Comparison of ENCODE assay signal across 19 cellular contexts in the genomic region with DNA sequence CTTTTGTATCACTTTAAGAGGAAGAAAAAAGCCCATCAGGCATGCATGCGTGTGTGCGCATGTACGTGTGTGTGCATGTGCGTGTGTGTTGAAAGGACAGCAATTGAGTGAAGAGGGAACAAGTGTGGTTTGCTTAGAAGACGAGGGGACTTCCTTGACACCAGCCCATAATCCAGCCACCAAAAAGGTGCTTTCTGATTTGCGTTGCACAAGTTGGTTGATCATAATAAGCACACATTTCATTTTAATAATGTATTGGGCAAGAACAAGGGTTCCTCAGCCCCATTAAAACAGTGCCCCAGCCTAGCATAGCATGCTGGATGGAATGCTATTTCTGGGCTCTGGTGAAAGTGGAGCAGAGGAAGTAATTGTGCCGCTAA.
DNase-seq lines count a peak whose midpoint lies in the region; ATAC-seq, FAIRE-seq and TF ChIP-seq lines count a peak whose summit lies in the region.
"Had no signal": no experiment of that assay in that cellular context is flagged by ENCODE, and none has a peak within 500 bp of the region (broad histone marks: within the 10 kb centered on the region; RNA-seq: fewer than 3 reads in every experiment).

No MANE protein-coding gene starts in this region.

- TF ChIP-seq CTCF in A549 (IDR thresholded peaks at IDR 0.05) (no peak), fibroblast of the aortic adventitia (IDR thresholded peaks at IDR 0.05; ENCODE audit: insufficient read depth, low read length) (no peak), omental fat pad (IDR thresholded peaks at IDR 0.05) (no peak), PC-9 (conservative IDR thresholded peaks at IDR 0.05) (no peak)

- no peaks in the 10 kb centered on the region for H3K9me3 ChIP-seq in A549
- H3K9me3 ChIP-seq in PC-9 (ENCODE audit: insufficient read depth, low read depth): no peaks in the 10 kb centered on the region
- H3K9me3 ChIP-seq: breast epithelium, mucosa of descending colon, prostate gland, tibial artery had no signal

- no peaks in the 10 kb centered on the region for H4K20me1 ChIP-seq in PC-9 (ENCODE audit: insufficient read depth)

- H3K4me2 ChIP-seq in A549 (no peak overlapping the region), PC-9 (no peak overlapping the region)

- no peaks in the 10 kb centered on the region for H3K79me2 ChIP-seq in PC-9 (ENCODE audit: low read depth)

- intact Hi-C loops in PC-9 (cut with micrococcal nuclease; ENCODE audit: unreplicated experiment): no loop called here

- no peak for TF ChIP-seq POLR2A in A549 (IDR thresholded peaks at IDR 0.05; ENCODE audit: low read length)

- ATAC-seq in A549 (no peak), omental fat pad (ENCODE audit: low FRiP score) (no peak), HG02763 (IDR thresholded peaks at IDR 0.05; ENCODE audit: unreplicated experiment) (no peak)
- ATAC-seq: K562, mucosa of descending colon had no signal

- no peak for FAIRE-seq in A549 (lab: Jason Lieb, UNC)
- FAIRE-seq: K562, kidney, TTC549 had no signal

- H3K27ac ChIP-seq in A549 (peak overlapping the region; percentile 21 to 65; a peak in 5 of 6 replicates), PC-9 (no peak overlapping the region)
- H3K27ac ChIP-seq: breast epithelium, prostate gland, tibial artery had no signal

- no peaks in the 10 kb centered on the region for H3K9me2 ChIP-seq in PC-9 (ENCODE audit: insufficient read depth)

- BruUV-seq in PC-9 (replicated peaks; lab: Mats Ljungman, UMichigan): no TSS peak

- no peak overlapping the region for H3K4me3 ChIP-seq in A549
- no peak overlapping the region for H3K4me3 ChIP-seq in fibroblast of the aortic adventitia (ENCODE audit: low read depth, low read length)
- H3K4me3 ChIP-seq in PC-9: no peak overlapping the region
- H3K4me3 ChIP-seq: breast epithelium, K562, mucosa of descending colon, prostate gland, tibial artery had no signal

- no peak for TF ChIP-seq EP300 in A549 (IDR thresholded peaks at IDR 0.05)

- no peak overlapping the region for H2AFZ ChIP-seq in PC-9

- H3K4me1 ChIP-seq in A549: peaks cover 26% of the 10 kb centered on the region
- 0 out of 2 replicates have a peak, but pooled peaks cover 4% of the 10 kb centered on the region for H3K4me1 ChIP-seq in PC-9 (replicated peaks; ENCODE audit: insufficient read depth)
- H3K4me1 ChIP-seq: breast epithelium, prostate gland had no signal

- no peaks in the 10 kb centered on the region for H3K27me3 ChIP-seq in PC-9 (ENCODE audit: insufficient read depth, low read depth)
- H3K27me3 ChIP-seq: tibial artery had no signal

- H3F3A ChIP-seq in PC-9 (ENCODE audit: insufficient read depth, low read depth): no peaks in the 10 kb centered on the region

- DNase-seq in A549 (ENCODE audit: low read depth in 1 of 2, low spot score in 1 of 2): no peak
- peak; percentile 37 for DNase-seq in CMK (ENCODE audit: low read depth)
- peak; percentile 39 for DNase-seq in RPMI7951 (ENCODE audit: low read depth)
- peak; percentile 6 for DNase-seq in fibroblast of the aortic adventitia (ENCODE audit: low read depth)
- no peak for DNase-seq in omental fat pad (ENCODE audit: low spot score)
- no peak for DNase-seq in PC-9
- no peak for DNase-seq in amygdala (lab: John Stamatoyannopoulos, UW)
- DNase-seq: activated naive CD4-positive, alpha-beta T cell treated with Interleukin-2 at 50 U/mL for 16 hours; effector memory CD4-positive, alpha-beta T cell; kidney; mucosa of descending colon; NCI-H524; SHP77 treated with DMSO at 0.1 percent for 48 hours had no signal

- WGBS in A549 (ENCODE audit: missing lambda C conversion rate): 89% methylated on average over 7 of the region's 7 CpGs

- CTCF ChIA-PET in A549 (lab: Yijun Ruan, JAX): interaction anchor here (1.5 kb wide), 1 partner anchor 11 kb away, joined by 3 read pairs; no protein-coding TSS in a partner anchor
- CTCF ChIA-PET in PC-9 (lab: Charles Lee): no interaction called here

- TF ChIP-seq RAD21 in A549 (conservative IDR thresholded peaks at IDR 0.05 in 1 of 2, IDR thresholded peaks at IDR 0.05 in 1 of 2): no peak

- POLR2A ChIA-PET in A549 (lab: Yijun Ruan, JAX): no interaction called here
- POLR2A ChIA-PET in PC-9 (lab: Charles Lee; ENCODE audit: unreplicated experiment): no interaction called here

- no peaks in the 10 kb centered on the region for H3K36me3 ChIP-seq in PC-9 (ENCODE audit: low read depth)
- H3K36me3 ChIP-seq: breast epithelium, prostate gland, tibial artery had no signal

TF ChIP-seq in A549, 52 proteins besides CTCF, POLR2A, EP300 and RAD21:
- TF ChIP-seq HOXB5 (CRISPR knock-in tag; IDR thresholded peaks at IDR 0.05) (no peak), TFCP2L1 (CRISPR knock-in tag; IDR thresholded peaks at IDR 0.05) (no peak), JUN (IDR thresholded peaks at IDR 0.05) (no peak), ZNF302 (CRISPR knock-in tag; IDR thresholded peaks at IDR 0.05) (no peak), NPAS2 (CRISPR knock-in tag; IDR thresholded peaks at IDR 0.05; ENCODE audit: borderline replicate concordance) (no peak)
- TF ChIP-seq, protein P1, sequence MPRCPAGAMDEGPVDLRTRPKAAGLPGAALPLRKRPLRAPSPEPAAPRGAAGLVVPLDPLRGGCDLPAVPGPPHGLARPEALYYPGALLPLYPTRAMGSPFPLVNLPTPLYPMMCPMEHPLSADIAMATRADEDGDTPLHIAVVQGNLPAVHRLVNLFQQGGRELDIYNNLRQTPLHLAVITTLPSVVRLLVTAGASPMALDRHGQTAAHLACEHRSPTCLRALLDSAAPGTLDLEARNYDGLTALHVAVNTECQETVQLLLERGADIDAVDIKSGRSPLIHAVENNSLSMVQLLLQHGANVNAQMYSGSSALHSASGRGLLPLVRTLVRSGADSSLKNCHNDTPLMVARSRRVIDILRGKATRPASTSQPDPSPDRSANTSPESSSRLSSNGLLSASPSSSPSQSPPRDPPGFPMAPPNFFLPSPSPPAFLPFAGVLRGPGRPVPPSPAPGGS (IDR thresholded peaks at IDR 0.05): no peak
- TF ChIP-seq, protein P2, sequence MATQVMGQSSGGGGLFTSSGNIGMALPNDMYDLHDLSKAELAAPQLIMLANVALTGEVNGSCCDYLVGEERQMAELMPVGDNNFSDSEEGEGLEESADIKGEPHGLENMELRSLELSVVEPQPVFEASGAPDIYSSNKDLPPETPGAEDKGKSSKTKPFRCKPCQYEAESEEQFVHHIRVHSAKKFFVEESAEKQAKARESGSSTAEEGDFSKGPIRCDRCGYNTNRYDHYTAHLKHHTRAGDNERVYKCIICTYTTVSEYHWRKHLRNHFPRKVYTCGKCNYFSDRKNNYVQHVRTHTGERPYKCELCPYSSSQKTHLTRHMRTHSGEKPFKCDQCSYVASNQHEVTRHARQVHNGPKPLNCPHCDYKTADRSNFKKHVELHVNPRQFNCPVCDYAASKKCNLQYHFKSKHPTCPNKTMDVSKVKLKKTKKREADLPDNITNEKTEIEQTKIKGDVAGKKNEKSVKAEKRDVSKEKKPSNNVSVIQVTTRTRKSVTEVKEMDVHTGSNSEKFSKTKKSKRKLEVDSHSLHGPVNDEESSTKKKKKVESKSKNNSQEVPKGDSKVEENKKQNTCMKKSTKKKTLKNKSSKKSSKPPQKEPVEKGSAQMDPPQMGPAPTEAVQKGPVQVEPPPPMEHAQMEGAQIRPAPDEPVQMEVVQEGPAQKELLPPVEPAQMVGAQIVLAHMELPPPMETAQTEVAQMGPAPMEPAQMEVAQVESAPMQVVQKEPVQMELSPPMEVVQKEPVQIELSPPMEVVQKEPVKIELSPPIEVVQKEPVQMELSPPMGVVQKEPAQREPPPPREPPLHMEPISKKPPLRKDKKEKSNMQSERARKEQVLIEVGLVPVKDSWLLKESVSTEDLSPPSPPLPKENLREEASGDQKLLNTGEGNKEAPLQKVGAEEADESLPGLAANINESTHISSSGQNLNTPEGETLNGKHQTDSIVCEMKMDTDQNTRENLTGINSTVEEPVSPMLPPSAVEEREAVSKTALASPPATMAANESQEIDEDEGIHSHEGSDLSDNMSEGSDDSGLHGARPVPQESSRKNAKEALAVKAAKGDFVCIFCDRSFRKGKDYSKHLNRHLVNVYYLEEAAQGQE (IDR thresholded peaks at IDR 0.05): no peak
- TF ChIP-seq, protein P3, sequence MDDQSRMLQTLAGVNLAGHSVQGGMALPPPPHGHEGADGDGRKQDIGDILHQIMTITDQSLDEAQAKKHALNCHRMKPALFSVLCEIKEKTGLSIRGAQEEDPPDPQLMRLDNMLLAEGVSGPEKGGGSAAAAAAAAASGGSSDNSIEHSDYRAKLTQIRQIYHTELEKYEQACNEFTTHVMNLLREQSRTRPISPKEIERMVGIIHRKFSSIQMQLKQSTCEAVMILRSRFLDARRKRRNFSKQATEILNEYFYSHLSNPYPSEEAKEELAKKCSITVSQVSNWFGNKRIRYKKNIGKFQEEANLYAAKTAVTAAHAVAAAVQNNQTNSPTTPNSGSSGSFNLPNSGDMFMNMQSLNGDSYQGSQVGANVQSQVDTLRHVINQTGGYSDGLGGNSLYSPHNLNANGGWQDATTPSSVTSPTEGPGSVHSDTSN (IDR thresholded peaks at IDR 0.05): no peak

Comparison
In these comparisons a context has a peak if more than half of its experiments do, and no peak if none do; other contexts are left out.
1. DNase-seq: peak in CMK (single experiment), RPMI7951 (single experiment) and fibroblast of the aortic adventitia (single experiment); none in A549 (0 of 2), omental fat pad (single experiment), PC-9 (0 of 2) and amygdala (0 of 56).